ENCODE assay signal across 7 cellular contexts in the genomic region with DNA sequence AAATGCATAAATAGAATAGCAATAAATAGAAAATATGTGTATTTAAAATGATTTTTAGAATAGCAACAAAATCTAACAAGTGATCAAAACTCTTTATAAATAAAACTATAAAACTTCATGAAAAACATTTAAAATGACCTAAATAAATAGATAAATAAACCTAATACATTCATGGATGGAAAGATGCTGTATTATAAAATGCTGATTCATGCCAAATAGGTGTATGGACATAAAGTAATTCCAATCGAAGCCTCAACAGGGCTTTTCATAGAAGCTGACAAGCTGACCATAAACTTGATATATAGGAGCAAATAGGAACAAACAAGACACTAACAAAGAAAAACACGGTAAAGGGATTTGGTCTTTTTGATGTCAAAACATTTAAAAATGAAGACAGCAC. TPM values are rescaled to one million over a fixed set of nuclear protein-coding genes. Genes with fewer than 3 reads are reported as not detected.
DNase-seq lines count a peak whose midpoint lies in the region; ATAC-seq, FAIRE-seq and TF ChIP-seq lines count a peak whose summit lies in the region.
"Not testable (repeated sequence)": the region's sequence is repeated elsewhere in the genome, so short reads cannot be mapped to it uniquely, and the experiment has no call there.

No MANE protein-coding gene starts in this region.

- TF ChIP-seq RAD21 in K562 (CRISPR knock-in tag; conservative IDR thresholded peaks at IDR 0.05 in 1 of 2, IDR thresholded peaks at IDR 0.05 in 1 of 2): not testable (repeated sequence)

- H3K27me3 ChIP-seq in K562 (ENCODE audit: control insufficient read depth in 2 of 2, insufficient read depth in 2 of 2, low read length in 2 of 2); pancreas: not testable (repeated sequence)

- not testable (repeated sequence) for TF ChIP-seq EP300 in K562 (IDR thresholded peaks at IDR 0.05; ENCODE audit: low read length)

- 63% methylated on average over 2 of the region's 2 CpGs for whole genome bisulfite sequencing in K562 (ENCODE audit: insufficient coverage, low coverage, missing lambda C conversion rate)
- WGBS in pancreas, 2 donors: 77% methylated on average over 2 of the region's 2 CpGs

- not testable (repeated sequence) for H3K4me3 ChIP-seq in K562, pancreas

- FAIRE-seq in A204.1 (lab: Jason Lieb, UNC) (peak; percentile 81), G401.6 (lab: Jason Lieb, UNC) (peak; percentile 13), RCC 7860 (lab: Jason Lieb, UNC) (peak; percentile 58), colon (lab: Jason Lieb, UNC) (peak; percentile 72), islet of Langerhans (lab: Jason Lieb, UNC) (peak; percentile 43), pancreas (lab: Jason Lieb, UNC) (peak; percentile 65)
- FAIRE-seq in K562 (lab: Jason Lieb, UNC): not testable (repeated sequence)

- H2AFZ ChIP-seq in K562 (ENCODE audit: low read depth, low read length): not testable (repeated sequence)

- not testable (repeated sequence) for TF ChIP-seq POLR2A in K562 (conservative IDR thresholded peaks at IDR 0.05)

- in situ Hi-C loops in K562 (cut with MboI): loop anchor here (10.0 kb wide), 1 partner anchor 1909 kb away; no protein-coding TSS in a partner anchor

- not testable (repeated sequence) for H3K9ac ChIP-seq in K562 (ENCODE audit: insufficient read depth in 1 of 2, low read depth in 2 of 2, low read length in 2 of 2)

- BruUV-seq in K562 (replicated peaks; lab: Mats Ljungman, UMichigan): not testable (repeated sequence)

- not testable (repeated sequence) for H3K4me1 ChIP-seq in K562 (replicated peaks in 1 of 2; ENCODE audit: control insufficient read depth in 2 of 2, insufficient read depth in 2 of 2, low read length in 2 of 2); pancreas

- H3K9me1 ChIP-seq in K562 (ENCODE audit: control insufficient read depth, insufficient read depth, low read length): not testable (repeated sequence)

- peaks cover 12% of the 10 kb centered on the region; the same call in 2 of the 3 replicates for H3K36me3 ChIP-seq in K562 (ENCODE audit: control insufficient read depth, insufficient read depth, low read length)
- peaks cover 0 to 11% (median 0%) of the 10 kb centered on the region in 3 donors for H3K36me3 ChIP-seq in pancreas

- not testable (repeated sequence) for TF ChIP-seq CTCF in K562 (IDR thresholded peaks at IDR 0.05 in 2 of 3, conservative IDR thresholded peaks at IDR 0.05 in 1 of 3; ENCODE audit: insufficient read depth in 2 of 3, low read depth in 1 of 3, low read length in 3 of 3); pancreas (IDR thresholded peaks at IDR 0.05)

- POLR2A ChIA-PET in K562 (lab: Yijun Ruan, JAX): not testable (repeated sequence)

- not testable (repeated sequence) for H3K79me2 ChIP-seq in K562 (ENCODE audit: control insufficient read depth, insufficient read depth, low read length)

- not testable (repeated sequence) for DNase-seq in RCC 7860 (ENCODE audit: low spot score); K562 (ENCODE audit: extremely low read depth in 1 of 4, low spot score in 3 of 4); pancreas

- intact Hi-C loops in K562 (cut with micrococcal nuclease); pancreas (cut with DNase I): not testable (repeated sequence)

- CTCF ChIA-PET in K562 (lab: Yijun Ruan, JAX; ENCODE audit: low intra/inter-chr PET ratio): not testable (repeated sequence)

- H3K4me2 ChIP-seq in K562 (ENCODE audit: insufficient read depth, low read length): not testable (repeated sequence)

- H3K9me3 ChIP-seq in K562 (replicated peaks; ENCODE audit: control insufficient read depth, insufficient read depth, low read depth, low read length); pancreas: not testable (repeated sequence)

- not testable (repeated sequence) for H4K20me1 ChIP-seq in K562 (replicated peaks; ENCODE audit: control insufficient read depth, insufficient read depth, low read length)

- ATAC-seq in K562, pancreas: not testable (repeated sequence)

- H3K27ac ChIP-seq in K562 (ENCODE audit: extremely low read depth, low read depth, low read length); pancreas: not testable (repeated sequence)

TF ChIP-seq in K562, 482 proteins besides CTCF, POLR2A, EP300 and RAD21:
- peak; percentile 68 for TF ChIP-seq MAFG (tag; conservative IDR thresholded peaks at IDR 0.05)
- TF ChIP-seq ZNF316 (IDR thresholded peaks at IDR 0.05): peak; percentile 83
- TF ChIP-seq C11orf30 (IDR thresholded peaks at IDR 0.05; ENCODE audit: low read depth): peak; percentile 69
- peak; percentile 28; the same call in 1 of the 2 replicates for TF ChIP-seq MAFF (IDR thresholded peaks at IDR 0.05; ENCODE audit: low read length)

RNA-seq across cellular contexts. Expression of a gene that starts 46.4 kb away (rescaled TPM):
- total RNA-seq in K562 (2011; cell fraction: chromatin; rRNA removed; ENCODE audit: low replicate concordance): 29.4 and 54.1 TPM in 2 replicates
- total RNA-seq in K562 (2011; cell fraction: nucleolus; rRNA removed): 14.3 and 17.9 TPM in 2 replicates
- 20.7 and 30.6 TPM in 2 replicates for total RNA-seq in K562 (2011; cell fraction: nucleoplasm; rRNA removed)
- total RNA-seq in K562 (2014; rRNA removed) (14.0 and 18.0 TPM in 2 replicates), K562 (2014; rRNA removed; fragmentation: Illumina TruSeq; extraction: Trizol) (24.3 and 26.6 TPM in 2 replicates), K562 (2015; rRNA removed; fragmentation: Illumina TruSeq; extraction: Trizol) (21.8 and 23.0 TPM in 2 replicates), K562 (2021) (16.6 and 17.4 TPM in 2 replicates), pancreas (1 to 10 TPM; 4.9 to 9.7 (median 7.4) TPM)
- polyA plus RNA-seq in K562 (2011; rRNA removed) (17.1 and 26.2 TPM in 2 replicates), K562 (2014; fragmentation: Illumina TruSeq; extraction: Trizol) (17.9 and 32.5 TPM in 2 replicates), K562 (2014; fragmentation: Nextera tagmentation; extraction: Ambion mirVana) (10 to 100 TPM in 1 of 2 experiments, 1 to 10 TPM in 1; 4.8 to 16.9 TPM), K562 (2014; rRNA removed) (13.4 and 14.7 TPM in 2 replicates), pancreas (1 to 10 TPM; 2.3 to 4.4 TPM)
- polyA plus RNA-seq in K562 (2011; cell fraction: cytosol; rRNA removed): 5.6 and 7.8 TPM in 2 replicates
- 11.1 and 12.7 TPM in 2 replicates for polyA plus RNA-seq in K562 (2011; cell fraction: nucleus; rRNA removed)
- 11.9 and 12.9 TPM in 2 replicates for polyA plus RNA-seq in K562 (2012)
- 39.6 and 46.1 TPM in 2 replicates for polyA minus RNA-seq in K562 (2011; rRNA and poly(A)+ RNA removed)
- polyA minus RNA-seq in K562 (2011; cell fraction: cytosol; rRNA and poly(A)+ RNA removed): 16.9 and 21.6 TPM in 2 replicates
- polyA minus RNA-seq in K562 (2011; cell fraction: nucleus; rRNA and poly(A)+ RNA removed): 20.9 and 29.1 TPM in 2 replicates

RNA-seq across cellular contexts. Expression of a gene that starts 46.5 kb away (rescaled TPM):
- 7.6 and 10.0 TPM in 2 replicates for total RNA-seq in K562 (2011; cell fraction: chromatin; rRNA removed; ENCODE audit: low replicate concordance)
- 7.0 and 21.3 TPM in 2 replicates for total RNA-seq in K562 (2011; cell fraction: nucleolus; rRNA removed)
- 17.5 and 28.9 TPM in 2 replicates for total RNA-seq in K562 (2011; cell fraction: nucleoplasm; rRNA removed)
- total RNA-seq in K562 (2014; rRNA removed) (3.2 and 8.5 TPM in 2 replicates), K562 (2014; rRNA removed; fragmentation: Illumina TruSeq; extraction: Trizol) (3.1 and 3.6 TPM in 2 replicates), K562 (2015; rRNA removed; fragmentation: Illumina TruSeq; extraction: Trizol) (5.0 and 8.6 TPM in 2 replicates), K562 (2021) (5.7 and 8.2 TPM in 2 replicates), pancreas (1 to 10 TPM in 5 of 6 donors, under 1 TPM in 1; 0.88 to 4.3 (median 1.5) TPM)
- polyA plus RNA-seq in K562 (2011; rRNA removed) (12.0 and 14.2 TPM in 2 replicates), K562 (2014; fragmentation: Illumina TruSeq; extraction: Trizol) (3.8 and 4.5 TPM in 2 replicates), K562 (2014; fragmentation: Nextera tagmentation; extraction: Ambion mirVana) (1 to 10 TPM; 6.0 to 9.5 TPM), K562 (2014; rRNA removed) (9.6 and 10.0 TPM in 2 replicates), pancreas (1 to 10 TPM; 1.6 to 7.1 TPM)
- 4.0 and 5.6 TPM in 2 replicates for polyA plus RNA-seq in K562 (2011; cell fraction: cytosol; rRNA removed)
- 10.9 and 12.6 TPM in 2 replicates for polyA plus RNA-seq in K562 (2011; cell fraction: nucleus; rRNA removed)
- polyA plus RNA-seq in K562 (2012): 7.6 and 9.3 TPM in 2 replicates
- polyA minus RNA-seq in K562 (2011; rRNA and poly(A)+ RNA removed): 0.67 and 2.9 TPM in 2 replicates
- polyA minus RNA-seq in K562 (2011; cell fraction: cytosol; rRNA and poly(A)+ RNA removed): 0.29 TPM in 1 of 2 replicates, not detected in the other
- 9.7 and 18.3 TPM in 2 replicates for polyA minus RNA-seq in K562 (2011; cell fraction: nucleus; rRNA and poly(A)+ RNA removed)
